In the genomic region with DNA sequence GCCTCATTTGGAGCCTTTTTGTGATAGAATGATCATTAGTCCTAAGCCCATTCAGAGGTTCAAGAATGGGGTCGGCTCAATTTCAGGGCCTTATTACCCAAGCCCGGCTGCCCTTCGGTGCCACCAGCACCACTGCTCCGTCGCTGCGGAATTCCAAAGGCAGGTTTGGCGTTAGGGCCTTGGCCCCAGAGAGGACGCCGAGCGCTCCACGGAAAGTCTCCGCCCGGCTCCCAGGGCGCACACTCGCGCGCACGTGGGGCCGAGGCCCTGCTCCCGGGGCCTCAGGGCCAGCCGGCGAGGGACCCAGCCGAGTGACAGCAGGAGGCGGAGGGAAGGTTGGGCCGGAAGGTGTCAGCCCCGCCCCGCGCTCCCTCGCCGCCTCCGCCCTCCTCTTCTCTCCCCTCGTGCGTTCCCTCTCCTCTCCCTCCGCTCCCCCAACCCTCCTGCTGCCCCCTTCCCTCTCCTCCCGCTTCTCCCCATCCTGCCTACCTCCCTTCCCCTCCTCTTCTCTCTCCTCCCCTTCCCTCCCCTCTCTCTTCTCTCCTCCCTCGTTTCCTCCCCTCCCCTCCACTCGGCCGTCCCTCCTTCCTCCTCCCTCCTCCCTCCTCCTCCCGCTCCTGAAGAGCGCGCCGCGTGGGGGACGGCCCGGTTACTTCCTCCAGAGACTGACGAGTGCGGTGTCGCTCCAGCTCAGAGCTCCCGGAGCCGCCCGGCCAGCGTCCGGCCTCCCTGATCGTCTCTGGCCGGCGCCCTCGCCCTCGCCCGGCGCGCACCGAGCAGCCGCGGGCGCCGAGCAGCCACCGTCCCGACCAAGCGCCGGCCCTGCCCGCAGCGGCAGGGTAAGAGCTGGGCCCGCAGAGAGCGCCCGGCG, we compare ENCODE assay signal across 8 cellular contexts. TPM values are rescaled to one million over a fixed set of nuclear protein-coding genes. Genes with fewer than 3 reads are reported as not detected.
A peak's percentile ranks its signal among the peaks of the same experiment; 100 is the strongest.
DNase-seq lines count a peak whose midpoint lies in the region; ATAC-seq and TF ChIP-seq lines count a peak whose summit lies in the region.

A gene (plus strand): TSS at position 648 of the 871 bp plus-strand sequence. CDS start 4,106 bp downstream, outside the sequence.

- H3K27me3 Mint-ChIP-seq in CD4-positive, alpha-beta memory T cell = no peaks in the 10 kb centered on the region
- H3K27me3 Mint-ChIP-seq in endothelial cell (ENCODE audit: unreplicated experiment) = peaks cover 4% of the 10 kb centered on the region

- CTCF ChIA-PET in CD4-positive, alpha-beta memory T cell (lab: Charles Lee; ENCODE audit: partially characterized antibody) = interaction anchor here (0.5 to 1.5 kb wide), 3 partner anchors 27 to 1094 kb away, joined by 3 to 5 read pairs (median 4); no protein-coding TSS in a partner anchor
- CTCF ChIA-PET in OCI-LY7 (lab: Charles Lee; ENCODE audit: unreplicated experiment) = no interaction called here

- POLR2A ChIA-PET in CD4-positive, alpha-beta memory T cell (lab: Charles Lee; ENCODE audit: partially characterized antibody) = interaction anchor here (0.7 to 1.6 kb wide), 5 partner anchors 26 to 64 kb away, joined by 3 to 9 read pairs (median 3); no protein-coding TSS in a partner anchor
- POLR2A ChIA-PET in OCI-LY7 (lab: Charles Lee) = interaction anchor here (0.6 to 2.5 kb wide), 2 partner anchors 18 to 82 kb away, joined by 3 to 8 read pairs; no protein-coding TSS in a partner anchor

- peaks cover 34% of the 10 kb centered on the region for H3K79me2 ChIP-seq in OCI-LY7 (ENCODE audit: insufficient read depth, low read depth, low read length)

- 0 out of 2 replicates have a peak, but pooled peaks cover 4% of the 10 kb centered on the region for H4K20me1 ChIP-seq in OCI-LY7 (ENCODE audit: insufficient read depth, low read length)

- 1% methylated on average over 46 to 64 of the region's 76 CpGs for WGBS in mesodermal cell (ENCODE audit: insufficient coverage in 2 of 2), 2 experiments

- TF ChIP-seq CTCF in OCI-LY7 (conservative IDR thresholded peaks at IDR 0.05; ENCODE audit: low read length) = peak; percentile 35; the same call in 1 of the 2 replicates
- no peak for TF ChIP-seq CTCF in endothelial cell (IDR thresholded peaks at IDR 0.05; ENCODE audit: unreplicated experiment)

- H3K4me1 Mint-ChIP-seq in CD4-positive, alpha-beta memory T cell = peaks cover 24 to 35% (median 30%) of the 10 kb centered on the region in 4 donors
- peaks cover 35% of the 10 kb centered on the region for H3K4me1 Mint-ChIP-seq in endothelial cell (ENCODE audit: unreplicated experiment)

- H3K9me3 ChIP-seq in CD4-positive, alpha-beta memory T cell (ENCODE audit: control insufficient read depth in 1 of 2, low read length in 2 of 2) = no peaks in the 10 kb centered on the region
- 0 out of 2 replicates have a peak, but pooled peaks cover 3% of the 10 kb centered on the region for H3K9me3 ChIP-seq in OCI-LY7 (ENCODE audit: low read length)
- H3K9me3 ChIP-seq in mesodermal cell (ENCODE audit: control insufficient read depth, low read length) = no peaks in the 10 kb centered on the region

- peak within 1 kb of the TSS; percentile 65 to 95 (median 83) for H3K27ac Mint-ChIP-seq in CD4-positive, alpha-beta memory T cell
- H3K27ac Mint-ChIP-seq in endothelial cell (ENCODE audit: unreplicated experiment) = peak within 1 kb of the TSS; percentile 93

- no peaks in the 10 kb centered on the region for H3K27me3 ChIP-seq in CD4-positive, alpha-beta memory T cell (ENCODE audit: insufficient read depth, low read length)

- H3K4me3 ChIP-seq in CD4-positive, alpha-beta memory T cell (ENCODE audit: low read length in 2 of 2) = peak within 1 kb of the TSS; percentile 62 to 82
- H3K4me3 ChIP-seq in OCI-LY7 (ENCODE audit: low read depth, low read length, poor library complexity, severe bottlenecking) (peak within 1 kb of the TSS; percentile 88), mesodermal cell (ENCODE audit: extremely low read depth, insufficient read depth, low read length, poor library complexity, severe bottlenecking) (peak within 1 kb of the TSS; percentile 79)

- intact Hi-C loops in CD4-positive, alpha-beta memory T cell (cut with micrococcal nuclease) = loop anchor here (1.0 to 5.0 kb wide), 5 partner anchors 38 to 637 kb away; a partner anchor contains a TSS
- intact Hi-C loops in OCI-LY7 (cut with micrococcal nuclease; ENCODE audit: unreplicated experiment) = loop anchor here (1.0 to 5.0 kb wide), 4 partner anchors 38 to 211 kb away; no protein-coding TSS in a partner anchor

- no TSS peak for BruUV-seq in OCI-LY7 (replicated peaks; lab: Mats Ljungman, UMichigan)

- H3K4me2 ChIP-seq in OCI-LY7 (ENCODE audit: low read length) = peak within 1 kb of the TSS; percentile 88

- ATAC-seq in GM21381 (IDR thresholded peaks at IDR 0.05; ENCODE audit: unreplicated experiment) = peak; percentile 71

- peak; percentile 59 to 79 (median 65) for DNase-seq in CD4-positive, alpha-beta memory T cell
- DNase-seq in HuH-7.5 (ENCODE audit: low spot score) (peak; percentile 63), OCI-LY7 (ENCODE audit: low spot score) (peak; percentile 83), activated T-cell treated with anti-CD3 and anti-CD28 coated beads for 1 hour (ENCODE audit: low read depth) (peak; percentile 54), endothelial cell (ENCODE audit: low spot score) (peak; percentile 75)
- peak; percentile 57 to 61 for DNase-seq in stimulated activated CD8-positive, alpha-beta memory T cell treated with anti-CD3 and anti-CD28 coated beads, Interleukin-15, amount 100 ng/mL, for 4 hours (ENCODE audit: low read depth in 2 of 2)

- H3K36me3 ChIP-seq in CD4-positive, alpha-beta memory T cell (ENCODE audit: insufficient read depth, low read length) = no peaks in the 10 kb centered on the region
- peaks cover 25% of the 10 kb centered on the region for H3K36me3 ChIP-seq in OCI-LY7 (ENCODE audit: insufficient read depth, low read length)
- peaks cover 14% of the 10 kb centered on the region for H3K36me3 ChIP-seq in mesodermal cell (ENCODE audit: control insufficient read depth, insufficient read depth, low read length)

- H3K36me3 Mint-ChIP-seq in CD4-positive, alpha-beta memory T cell = peaks cover 5 to 6% of the 10 kb centered on the region in 2 donors
- peaks cover 22% of the 10 kb centered on the region for H3K36me3 Mint-ChIP-seq in endothelial cell (ENCODE audit: low read depth, unreplicated experiment)

- peak within 1 kb of the TSS; percentile 80 for H2AFZ ChIP-seq in OCI-LY7 (ENCODE audit: low read length)

- H3K4me1 ChIP-seq in CD4-positive, alpha-beta memory T cell (ENCODE audit: insufficient read depth, low read length) = peaks cover 32% of the 10 kb centered on the region
- peaks cover 41% of the 10 kb centered on the region for H3K4me1 ChIP-seq in OCI-LY7 (ENCODE audit: insufficient read depth, low read length, poor library complexity, severe bottlenecking)
- H3K4me1 ChIP-seq in mesodermal cell (ENCODE audit: control insufficient read depth, insufficient read depth, low read length, poor library complexity, severe bottlenecking) = peaks cover 6% of the 10 kb centered on the region

- peak within 1 kb of the TSS; percentile 59 for H3K27ac ChIP-seq in CD4-positive, alpha-beta memory T cell (ENCODE audit: low read depth, low read length)
- H3K27ac ChIP-seq in OCI-LY7 (ENCODE audit: low read depth, low read length, poor library complexity, severe bottlenecking) (peak within 1 kb of the TSS; percentile 44), mesodermal cell (ENCODE audit: low read depth, low read length, severe bottlenecking) (peak within 1 kb of the TSS; percentile 65)

- H3K9me2 ChIP-seq in OCI-LY7 (ENCODE audit: insufficient read depth, low read length) = no peaks in the 10 kb centered on the region

- H3K9me3 Mint-ChIP-seq in CD4-positive, alpha-beta memory T cell = no peaks in the 10 kb centered on the region
- H3K9me3 Mint-ChIP-seq in endothelial cell (ENCODE audit: unreplicated experiment) = no peaks in the 10 kb centered on the region

- H3K4me3 Mint-ChIP-seq in CD4-positive, alpha-beta memory T cell = peak within 1 kb of the TSS; percentile 87 to 94 (median 90)
- H3K4me3 Mint-ChIP-seq in endothelial cell (ENCODE audit: unreplicated experiment) = peak within 1 kb of the TSS; percentile 99

RNA-seq across cellular contexts. Expression of the gene that starts here (rescaled TPM):
- 10 to 100 TPM; 14.6 to 15.2 TPM for total RNA-seq in CD4-positive, alpha-beta memory T cell
- 1 to 10 TPM; 3.0 to 8.6 TPM for polyA plus RNA-seq in CD4-positive, alpha-beta memory T cell
- 9.8 and 10.3 TPM in 2 replicates for total RNA-seq in OCI-LY7 (2014; rRNA removed; shearing (Covaris generic))
- 23.1 and 24.1 TPM in 2 replicates for total RNA-seq in OCI-LY7 (2022)
- 74.2 TPM for total RNA-seq in endothelial cell (ENCODE audit: unreplicated experiment)
- polyA plus RNA-seq in mesodermal cell (2013, experiment 1 of 2) = 22.4 TPM
- polyA plus RNA-seq in mesodermal cell (2013, experiment 2 of 2) = 20.2 TPM

Comparison
In these comparisons a context has a peak if more than half of its experiments do, and no peak if none do; other contexts are left out.
1. Peak in every context shown above with its lines: DNase-seq, ATAC-seq, H3K4me3 ChIP-seq and H3K27ac ChIP-seq.